ENCODE assay signal across 9 cellular contexts in the genomic region with DNA sequence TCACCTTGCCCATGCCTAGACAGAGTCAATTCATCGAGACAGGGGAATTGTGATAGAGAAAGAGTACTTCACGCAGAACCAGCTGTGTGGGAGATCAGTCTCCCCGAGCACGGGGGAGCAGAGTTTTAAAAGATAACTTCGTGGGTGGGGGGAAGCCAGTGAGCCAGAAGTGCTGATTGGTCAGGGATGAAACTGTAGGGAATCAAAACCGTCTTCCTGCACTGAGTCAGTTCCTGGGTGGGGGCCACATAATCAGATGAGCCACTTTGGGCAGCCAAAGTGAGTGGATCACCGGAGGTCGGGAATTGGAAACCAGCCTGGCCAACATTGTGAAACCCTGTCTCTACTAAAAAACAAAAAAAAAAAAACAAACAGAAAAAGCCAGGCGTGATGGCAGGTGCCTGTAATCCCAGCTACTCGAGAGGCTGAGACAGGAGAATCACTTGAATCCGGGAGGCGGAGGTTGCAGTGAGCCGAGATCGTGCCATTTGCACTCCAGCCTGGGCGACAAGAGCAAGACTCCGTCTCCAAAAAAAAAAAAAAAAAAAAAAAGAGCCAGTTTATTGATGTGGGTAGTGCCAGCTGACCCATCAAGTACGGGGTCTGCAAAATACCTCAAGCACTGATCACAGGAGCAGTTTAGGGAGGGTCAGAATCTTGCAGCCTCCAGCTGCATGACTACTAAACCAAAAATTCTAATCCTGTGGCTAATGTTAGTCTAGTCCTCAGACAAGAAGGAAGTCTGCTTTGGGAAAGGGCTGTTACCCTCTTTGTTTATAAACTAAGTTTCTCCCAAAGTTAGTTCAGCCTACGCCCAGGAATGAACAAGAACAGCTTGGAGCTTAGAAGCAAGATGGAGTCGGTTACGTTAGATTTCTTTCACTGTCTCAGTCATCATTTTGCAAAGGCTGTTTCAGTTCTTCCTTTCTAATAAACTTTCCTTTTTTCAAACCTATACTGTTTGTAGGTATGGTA. TPM values are rescaled to one million over a fixed set of nuclear protein-coding genes. Genes with fewer than 3 reads are reported as not detected.
A peak's percentile ranks its signal among the peaks of the same experiment; 100 is the strongest.
DNase-seq lines count a peak whose midpoint lies in the region; ATAC-seq lines count a peak whose summit lies in the region.
"Had no signal": no experiment of that assay in that cellular context is flagged by ENCODE, and none has a peak within 500 bp of the region (broad histone marks: within the 10 kb centered on the region; RNA-seq: fewer than 3 reads in every experiment).

No MANE protein-coding gene starts in this region.

- in situ Hi-C loops in HAP-1 (cut with MboI; ENCODE audit: low sequenced_read_pairs), result no loop called here

- peaks cover 15% of the 10 kb centered on the region for H3K36me3 Mint-ChIP-seq in T-cell
- H3K36me3 Mint-ChIP-seq in effector memory CD8-positive, alpha-beta T cell (ENCODE audit: insufficient read depth), result peaks cover 45% of the 10 kb centered on the region

- ATAC-seq in T-cell (replicated peaks in 1 of 4) (no peak), GM21528 (IDR thresholded peaks at IDR 0.05; ENCODE audit: low FRiP score, unreplicated experiment) (no peak), HG02973 (IDR thresholded peaks at IDR 0.05; ENCODE audit: unreplicated experiment) (no peak), HG03521 (IDR thresholded peaks at IDR 0.05; ENCODE audit: unreplicated experiment) (no peak)
- ATAC-seq in effector memory CD8-positive, alpha-beta T cell (replicated peaks), result no peak

- H3K4me1 Mint-ChIP-seq in T-cell, result peaks cover 79 to 90% (median 83%) of the 10 kb centered on the region in 3 donors
- peaks cover 62 to 77% of the 10 kb centered on the region in 2 donors for H3K4me1 Mint-ChIP-seq in effector memory CD8-positive, alpha-beta T cell (ENCODE audit: low read depth in 2 of 2)

- no peaks in the 10 kb centered on the region for H3K27me3 Mint-ChIP-seq in T-cell
- no peaks in the 10 kb centered on the region for H3K27me3 Mint-ChIP-seq in effector memory CD8-positive, alpha-beta T cell

- CTCF ChIA-PET in T-cell (lab: Charles Lee), result interaction anchor here in 1 of 2 donors (0.7 kb wide), 1 partner anchor 18 kb away, joined by 3 read pairs; no protein-coding TSS in a partner anchor

- POLR2A ChIA-PET in T-cell (lab: Charles Lee), result interaction anchor here in 1 of 2 donors (0.6 kb wide), 1 partner anchor 108 kb away, joined by 3 read pairs; no protein-coding TSS in a partner anchor

- H3K9me3 ChIP-seq in HAP-1, result no peaks in the 10 kb centered on the region

- H3K27ac Mint-ChIP-seq in T-cell, result peak overlapping the region; percentile 67 to 70
- peak overlapping the region; percentile 79 to 93 for H3K27ac Mint-ChIP-seq in effector memory CD8-positive, alpha-beta T cell

- H3K4me1 ChIP-seq in HAP-1, result peaks cover 36% of the 10 kb centered on the region

- DNase-seq in H4 (ENCODE audit: low spot score) (peak; percentile 46), T-cell (no peak), HAP-1 (ENCODE audit: low spot score in 2 of 2) (no peak)
- DNase-seq in effector memory CD8-positive, alpha-beta T cell, result no peak
- DNase-seq in stimulated activated CD4-positive, alpha-beta T cell treated with anti-CD3 and anti-CD28 coated beads, Interleukin-15, amount 100 ng/mL, for 24 hours, result peak; percentile 39
- DNase-seq: NCI-H510A had no signal

- H3K4me3 Mint-ChIP-seq in T-cell, result peak overlapping the region; percentile 31 to 43 (median 34)
- H3K4me3 Mint-ChIP-seq in effector memory CD8-positive, alpha-beta T cell, result peak overlapping the region; percentile 65 to 82

- H3K36me3 ChIP-seq in HAP-1 (replicated peaks), result peaks cover 9% of the 10 kb centered on the region

- no peaks in the 10 kb centered on the region for H3K9me3 Mint-ChIP-seq in T-cell
- no peaks in the 10 kb centered on the region for H3K9me3 Mint-ChIP-seq in effector memory CD8-positive, alpha-beta T cell

- no peaks in the 10 kb centered on the region for H3K27me3 ChIP-seq in HAP-1 (ENCODE audit: low read depth)

- H3K4me3 ChIP-seq in HAP-1, result no peak overlapping the region

RNA-seq across cellular contexts. Expression of gene TRIM39, which starts 3.9 kb away (rescaled TPM):
- 7.2 and 11.2 TPM in 2 replicates for total RNA-seq in H4 (2014; rRNA removed; shearing (Covaris generic))
- 10 to 100 TPM; 25.1 to 50.6 (median 29.5) TPM for total RNA-seq in T-cell

RNA-seq across cellular contexts. Expression of gene RPP21, which starts 22.1 kb away (rescaled TPM):
- total RNA-seq in H4 (2014; rRNA removed; shearing (Covaris generic)), result 48.2 and 71.3 TPM in 2 replicates
- total RNA-seq in T-cell, result 10 to 100 TPM; 38.4 to 64.6 (median 56.7) TPM

Comparison
In these comparisons a context has a peak if more than half of its experiments do, and no peak if none do; other contexts are left out.
1. DNase-seq: peak in H4 (single experiment) and stimulated activated CD4-positive, alpha-beta T cell treated with anti-CD3 and anti-CD28 coated beads, Interleukin-15, amount 100 ng/mL, for 24 hours (single experiment); none in T-cell (0 of 34), effector memory CD8-positive, alpha-beta T cell (0 of 3) and HAP-1 (0 of 2).